In genomic region chr5:88877826-88878225, GRCh38 we compare ENCODE assay signal across 16 cellular contexts. TPM values are rescaled to one million over a fixed set of nuclear protein-coding genes. Genes with fewer than 3 reads are reported as not detected.
DNase-seq lines count a peak whose midpoint lies in the region; ATAC-seq and TF ChIP-seq lines count a peak whose summit lies in the region.
"Had no signal": no experiment of that assay in that cellular context is flagged by ENCODE, and none has a peak within 500 bp of the region (broad histone marks: within the 10 kb centered on the region; RNA-seq: fewer than 3 reads in every experiment).

No MANE protein-coding gene starts in this region.

- no peak for TF ChIP-seq POLR2A in prostate gland (IDR thresholded peaks at IDR 0.05)

- no peak for ATAC-seq in stimulated activated naive B cell treated with anti-CD40 and anti-IgM and Interleukin-4, amounts not matched to agents 10 μg/mL and 1 μg/mL and 100 μg/mL, for 72 hours (replicated peaks)
- ATAC-seq in HG02759 (IDR thresholded peaks at IDR 0.05; ENCODE audit: unreplicated experiment): no peak
- ATAC-seq: body of pancreas; stimulated activated naive CD8-positive, alpha-beta T cell treated with anti-CD3 and anti-CD28 coated beads, Interleukin-15, Interleukin-2, amounts not matched to agents 100 U/mL and 50 U/mL, for 24 hours had no signal

- H3K36me3 ChIP-seq in HEK293 (ENCODE audit: control insufficient read depth in 2 of 2, insufficient read depth in 1 of 2, low read length in 2 of 2) (no peaks in the 10 kb centered on the region), Caco-2 (ENCODE audit: control insufficient read depth, insufficient read depth, low read length) (no peaks in the 10 kb centered on the region), prostate gland (no peaks in the 10 kb centered on the region)

- H3K27me3 ChIP-seq in Caco-2 (replicated peaks; ENCODE audit: control insufficient read depth, insufficient read depth, low read length): no peaks in the 10 kb centered on the region
- no peaks in the 10 kb centered on the region for H3K27me3 ChIP-seq in prostate gland (replicated peaks; ENCODE audit: insufficient read depth)
- H3K27me3 ChIP-seq: body of pancreas had no signal

- POLR2A ChIA-PET in HEK293 (lab: Yijun Ruan, JAX): no interaction called here
- POLR2A ChIA-PET in Caco-2 (lab: Charles Lee): no interaction called here

- CTCF ChIA-PET in HEK293 (lab: Yijun Ruan, JAX) (interaction anchor here (0.6 kb wide), 1 partner anchor 194 kb away, joined by 3 read pairs; no protein-coding TSS in a partner anchor), Caco-2 (lab: Charles Lee) (no interaction called here)

- H3K27ac ChIP-seq in HEK293 (ENCODE audit: extremely low read depth, low read depth, low read length): no peak overlapping the region
- H3K27ac ChIP-seq in prostate gland: peak overlapping the region in 1 of 2 donors; percentile 31
- H3K27ac ChIP-seq: body of pancreas had no signal

- intact Hi-C loops in Caco-2 (cut with micrococcal nuclease; ENCODE audit: unreplicated experiment): no loop called here
- intact Hi-C loops in prostate gland (cut with DNase I): no loop called here

- H3K4me3 Mint-ChIP-seq in stimulated activated naive B cell treated with anti-CD40 and anti-IgM and Interleukin-4, amounts not matched to agents 10 μg/mL and 1 μg/mL and 100 μg/mL, for 72 hours: peak overlapping the region; percentile 67 to 74
- H3K4me3 Mint-ChIP-seq in Caco-2 (ENCODE audit: unreplicated experiment): no peak overlapping the region
- H3K4me3 Mint-ChIP-seq: activated CD4-positive, alpha-beta T cell treated with anti-CD3 and anti-CD28 coated beads, Interleukin-2, amount 10 ng/mL, durations not matched to agents 7 days and 5 days had no signal

- no peaks in the 10 kb centered on the region for H3K27me3 Mint-ChIP-seq in stimulated activated naive B cell treated with anti-CD40 and anti-IgM and Interleukin-4, amounts not matched to agents 10 μg/mL and 1 μg/mL and 100 μg/mL, for 72 hours
- H3K27me3 Mint-ChIP-seq in Caco-2 (ENCODE audit: insufficient read depth, unreplicated experiment): peaks cover 3% of the 10 kb centered on the region

- DNase-seq in RPMI7951 (ENCODE audit: low read depth): peak; percentile 26
- peak; percentile 69 for DNase-seq in fibroblast of the aortic adventitia (ENCODE audit: low read depth)
- DNase-seq in stimulated activated naive B cell treated with anti-CD40 and anti-IgM and Interleukin-4, amounts not matched to agents 10 μg/mL and 1 μg/mL and 100 μg/mL, for 72 hours: no peak
- no peak for DNase-seq in activated CD4-positive, CD25-positive, alpha-beta regulatory T cell treated with anti-CD3 and anti-CD28 coated beads, Interleukin-2, amount 50 U/mL, for 72 hours
- no peak for DNase-seq in Caco-2
- no peak for DNase-seq in prostate gland (ENCODE audit: low spot score)
- DNase-seq: activated CD4-positive, alpha-beta T cell treated with anti-CD3 and anti-CD28 coated beads, Interleukin-2, amount 10 ng/mL, durations not matched to agents 7 days and 5 days; body of pancreas; foreskin fibroblast; kidney; NCI-H1105; NK-92 treated with Interleukin-12 subunit alpha and Interleukin-12 subunit beta, amount 100 ng/mL, for 24 hours; nucleus accumbens; stimulated activated naive CD8-positive, alpha-beta T cell treated with anti-CD3 and anti-CD28 coated beads, Interleukin-15, Interleukin-2, amounts not matched to agents 100 U/mL and 50 U/mL, for 24 hours had no signal

- H3K9me3 ChIP-seq in HEK293 (ENCODE audit: control insufficient read depth, insufficient read depth, low read depth, low read length) (no peaks in the 10 kb centered on the region), Caco-2 (no peaks in the 10 kb centered on the region), prostate gland (no peaks in the 10 kb centered on the region)
- H3K9me3 ChIP-seq: body of pancreas had no signal

- no peak for TF ChIP-seq CTCF in HEK293 (tag by site-specific recombination; IDR thresholded peaks at IDR 0.05)
- no peak for TF ChIP-seq CTCF in fibroblast of the aortic adventitia (IDR thresholded peaks at IDR 0.05; ENCODE audit: insufficient read depth, low read length)
- TF ChIP-seq CTCF in Caco-2 (IDR thresholded peaks at IDR 0.05; ENCODE audit: insufficient read depth in 1 of 2, low read depth in 1 of 2, low read length in 1 of 2, severe bottlenecking in 1 of 2, unreplicated experiment in 1 of 2): no peak
- no peak for TF ChIP-seq CTCF in prostate gland (IDR thresholded peaks at IDR 0.05)

- WGBS in prostate gland: 39% methylated on average over 2 of the region's 2 CpGs

- H3K4me1 Mint-ChIP-seq in stimulated activated naive B cell treated with anti-CD40 and anti-IgM and Interleukin-4, amounts not matched to agents 10 μg/mL and 1 μg/mL and 100 μg/mL, for 72 hours: peaks cover 13 to 31% of the 10 kb centered on the region in 2 donors
- peaks cover 5% of the 10 kb centered on the region for H3K4me1 Mint-ChIP-seq in Caco-2 (ENCODE audit: low read depth, unreplicated experiment)

- no TSS peak for BruUV-seq in Caco-2 (replicated peaks; lab: Mats Ljungman, UMichigan)

- H3K4me3 ChIP-seq in HEK293 (ENCODE audit: low read depth, low read length): no peak overlapping the region
- no peak overlapping the region for H3K4me3 ChIP-seq in fibroblast of the aortic adventitia (ENCODE audit: low read depth, low read length)
- H3K4me3 ChIP-seq in Caco-2 (ENCODE audit: low read depth, low read length): no peak overlapping the region
- no peak overlapping the region for H3K4me3 ChIP-seq in prostate gland
- H3K4me3 ChIP-seq: body of pancreas had no signal

- H3K9me3 Mint-ChIP-seq in stimulated activated naive B cell treated with anti-CD40 and anti-IgM and Interleukin-4, amounts not matched to agents 10 μg/mL and 1 μg/mL and 100 μg/mL, for 72 hours: peaks cover 0 to 3% of the 10 kb centered on the region in 2 donors
- no peaks in the 10 kb centered on the region for H3K9me3 Mint-ChIP-seq in Caco-2 (ENCODE audit: unreplicated experiment)
- H3K9me3 Mint-ChIP-seq: activated CD4-positive, alpha-beta T cell treated with anti-CD3 and anti-CD28 coated beads, Interleukin-2, amount 10 ng/mL, durations not matched to agents 7 days and 5 days had no signal

- H3K36me3 Mint-ChIP-seq in stimulated activated naive B cell treated with anti-CD40 and anti-IgM and Interleukin-4, amounts not matched to agents 10 μg/mL and 1 μg/mL and 100 μg/mL, for 72 hours: peaks cover 21 to 48% of the 10 kb centered on the region in 2 donors
- H3K36me3 Mint-ChIP-seq in Caco-2 (ENCODE audit: insufficient read depth, unreplicated experiment): no peaks in the 10 kb centered on the region

- H3K4me1 ChIP-seq in HEK293 (ENCODE audit: control insufficient read depth, insufficient read depth, low read length): peaks cover 17% of the 10 kb centered on the region; the same call in 1 of the 2 replicates
- H3K4me1 ChIP-seq in Caco-2: peaks cover 11% of the 10 kb centered on the region; the same call in 1 of the 2 replicates
- no peaks in the 10 kb centered on the region for H3K4me1 ChIP-seq in prostate gland (replicated peaks)
- H3K4me1 ChIP-seq: body of pancreas had no signal

- H3K27ac Mint-ChIP-seq in stimulated activated naive B cell treated with anti-CD40 and anti-IgM and Interleukin-4, amounts not matched to agents 10 μg/mL and 1 μg/mL and 100 μg/mL, for 72 hours: peak overlapping the region; percentile 47
- H3K27ac Mint-ChIP-seq in Caco-2 (ENCODE audit: unreplicated experiment): no peak overlapping the region
- H3K27ac Mint-ChIP-seq: activated CD4-positive, alpha-beta T cell treated with anti-CD3 and anti-CD28 coated beads, Interleukin-2, amount 10 ng/mL, durations not matched to agents 7 days and 5 days had no signal

TF ChIP-seq in HEK293, 187 proteins besides CTCF, POLR2A, EP300 and RAD21:
- no peak for TF ChIP-seq ZNF658 (tag by site-specific recombination; IDR thresholded peaks at IDR 0.05)
- TF ChIP-seq ZNF529 (tag by site-specific recombination; IDR thresholded peaks at IDR 0.05; ENCODE audit: insufficient replicate concordance): no peak
- no peak for TF ChIP-seq ZNF645 (tag by site-specific recombination; IDR thresholded peaks at IDR 0.05)
- peak; percentile 51; the same call in 1 of the 2 replicates for TF ChIP-seq PRDM10 (tag by site-specific recombination; IDR thresholded peaks at IDR 0.05)
- no peak for TF ChIP-seq ZNF843 (tag by site-specific recombination; IDR thresholded peaks at IDR 0.05)
TF ChIP-seq in HEK293: peak in this region for 1.

RNA-seq across cellular contexts. Expression of gene MEF2C, which starts 5.2 kb away (rescaled TPM):
- 20.8 and 32.1 TPM in 2 replicates for total RNA-seq in RPMI7951 (2014; rRNA removed; shearing (Covaris generic))
- total RNA-seq in fibroblast of the aortic adventitia (ENCODE audit: low replicate concordance) (23.5 and 38.6 TPM in 2 replicates), Caco-2 (2022) (1.5 and 1.9 TPM in 2 replicates), prostate gland (10 to 100 TPM; 13.9 to 44.0 TPM)

Comparison
In these comparisons a context has a peak if more than half of its experiments do, and no peak if none do; other contexts are left out.
1. DNase-seq: peak in RPMI7951 (single experiment) and fibroblast of the aortic adventitia (single experiment); none in stimulated activated naive B cell treated with anti-CD40 and anti-IgM and Interleukin-4, amounts not matched to agents 10 μg/mL and 1 μg/mL and 100 μg/mL, for 72 hours (single experiment), activated CD4-positive, CD25-positive, alpha-beta regulatory T cell treated with anti-CD3 and anti-CD28 coated beads, Interleukin-2, amount 50 U/mL, for 72 hours (single experiment), Caco-2 (0 of 2) and prostate gland (single experiment).